ENCODE assay signal across 16 cellular contexts in the genomic region with DNA sequence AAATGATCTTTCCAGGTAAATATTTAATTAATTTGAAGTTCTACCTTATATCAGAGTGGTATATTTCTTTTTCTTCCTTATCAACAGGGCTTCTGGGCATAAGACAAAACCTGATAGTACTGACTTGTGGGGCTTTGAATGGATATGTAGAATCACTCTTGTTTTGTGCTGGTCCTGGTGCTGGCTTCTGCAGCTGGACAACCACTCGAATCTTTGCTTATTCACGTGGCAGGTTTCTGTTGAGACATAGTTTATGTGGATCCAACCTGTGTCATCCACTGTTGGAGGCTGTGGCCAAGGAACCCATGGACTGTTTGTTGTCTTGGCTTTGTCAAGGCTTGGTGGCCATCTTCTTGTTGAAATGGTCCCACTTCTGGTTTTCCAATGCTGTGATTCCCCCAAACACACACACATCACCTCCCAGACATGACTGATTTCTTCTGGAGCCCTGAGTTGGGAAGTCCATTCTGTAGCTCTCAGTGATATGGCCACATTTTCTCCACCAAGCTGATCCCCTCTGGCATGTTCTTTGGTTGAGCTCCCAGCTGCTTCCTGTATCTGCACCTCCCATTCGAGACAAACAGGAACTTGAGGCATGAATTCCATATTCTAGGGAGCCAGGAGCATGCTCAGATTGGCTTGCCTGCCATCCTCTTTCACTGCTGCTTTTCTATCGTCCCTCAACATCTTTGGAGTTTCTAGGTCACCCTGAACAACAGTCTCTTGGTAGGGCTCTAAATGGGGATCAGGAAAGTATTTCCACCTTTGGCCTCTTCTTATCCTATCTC. TPM values are rescaled to one million over a fixed set of nuclear protein-coding genes. Genes with fewer than 3 reads are reported as not detected.
DNase-seq lines count a peak whose midpoint lies in the region; ATAC-seq, FAIRE-seq and TF ChIP-seq lines count a peak whose summit lies in the region.
"Had no signal": no experiment of that assay in that cellular context is flagged by ENCODE, and none has a peak within 500 bp of the region (broad histone marks: within the 10 kb centered on the region; RNA-seq: fewer than 3 reads in every experiment).

No MANE protein-coding gene starts in this region.

- H3K27ac Mint-ChIP-seq in dendritic cell treated with granulocyte-macrophage colony-stimulating factor and Interleukin-4, amounts not matched to agents 40 ng/mL and 50 ng/mL, for 4 days: peak overlapping the region; percentile 55
- no peak overlapping the region for H3K27ac Mint-ChIP-seq in progenitor cell of endocrine pancreas
- H3K27ac Mint-ChIP-seq: H9, IgD-negative memory B cell had no signal

- H3K36me3 ChIP-seq in parathyroid adenoma (ENCODE audit: control insufficient read depth, insufficient read depth, low read length): no peaks in the 10 kb centered on the region
- H3K36me3 ChIP-seq: BLaER1 had no signal

- H3K9me3 ChIP-seq in parathyroid adenoma (ENCODE audit: control insufficient read depth, low read length): no peaks in the 10 kb centered on the region
- H3K9me3 ChIP-seq: BLaER1 had no signal

- peaks cover 52% of the 10 kb centered on the region for H3K4me1 ChIP-seq in parathyroid adenoma
- H3K4me1 ChIP-seq: BLaER1 had no signal

- H2AFZ ChIP-seq in parathyroid adenoma: peak overlapping the region; percentile 8
- H2AFZ ChIP-seq: GM23248 had no signal

- DNase-seq in Right ventricle myocardium superior (no peak), Right ventricle myocardium inferior (ENCODE audit: missing footprints) (no peak), H54 (ENCODE audit: insufficient read length, low spot score) (no peak), progenitor cell of endocrine pancreas (ENCODE audit: low spot score, unreplicated experiment) (no peak)
- DNase-seq in activated CD4-positive, alpha-beta T cell treated with anti-CD3 and anti-CD28 coated beads for 1 hour: no peak
- DNase-seq: 8988T, AML-193, DMS 273 treated with DMSO at 0.1 percent for 48 hours, GM23248, H9 had no signal

- H3K9ac ChIP-seq in parathyroid adenoma: no peak overlapping the region
- H3K9ac ChIP-seq: BLaER1, GM23248 had no signal

- peaks cover 45% of the 10 kb centered on the region for H3K4me1 Mint-ChIP-seq in dendritic cell treated with granulocyte-macrophage colony-stimulating factor and Interleukin-4, amounts not matched to agents 40 ng/mL and 50 ng/mL, for 4 days (ENCODE audit: low read depth)
- no peaks in the 10 kb centered on the region for H3K4me1 Mint-ChIP-seq in progenitor cell of endocrine pancreas (ENCODE audit: low read depth)
- H3K4me1 Mint-ChIP-seq: IgD-negative memory B cell had no signal

- H3K27me3 Mint-ChIP-seq in dendritic cell treated with granulocyte-macrophage colony-stimulating factor and Interleukin-4, amounts not matched to agents 40 ng/mL and 50 ng/mL, for 4 days: no peaks in the 10 kb centered on the region
- H3K27me3 Mint-ChIP-seq in progenitor cell of endocrine pancreas: peaks cover 8% of the 10 kb centered on the region

- TF ChIP-seq POLR2A in H54 (IDR thresholded peaks at IDR 0.05; ENCODE audit: low read depth, low read length): no peak

- no peak for FAIRE-seq in H54 (lab: Jason Lieb, UNC)

- peaks cover 8% of the 10 kb centered on the region for H3K9me3 Mint-ChIP-seq in dendritic cell treated with granulocyte-macrophage colony-stimulating factor and Interleukin-4, amounts not matched to agents 40 ng/mL and 50 ng/mL, for 4 days
- no peaks in the 10 kb centered on the region for H3K9me3 Mint-ChIP-seq in progenitor cell of endocrine pancreas (ENCODE audit: low read depth)
- H3K9me3 Mint-ChIP-seq: H9 had no signal

- H3K4me3 Mint-ChIP-seq in dendritic cell treated with granulocyte-macrophage colony-stimulating factor and Interleukin-4, amounts not matched to agents 40 ng/mL and 50 ng/mL, for 4 days: no peak overlapping the region
- no peak overlapping the region for H3K4me3 Mint-ChIP-seq in progenitor cell of endocrine pancreas (ENCODE audit: low read depth)
- H3K4me3 Mint-ChIP-seq: H9, IgD-negative memory B cell had no signal

- H3K36me3 Mint-ChIP-seq in dendritic cell treated with granulocyte-macrophage colony-stimulating factor and Interleukin-4, amounts not matched to agents 40 ng/mL and 50 ng/mL, for 4 days (ENCODE audit: low read depth): no peaks in the 10 kb centered on the region
- H3K36me3 Mint-ChIP-seq in progenitor cell of endocrine pancreas (ENCODE audit: insufficient read depth): no peaks in the 10 kb centered on the region
- H3K36me3 Mint-ChIP-seq: IgD-negative memory B cell had no signal

- ATAC-seq in Right ventricle myocardium superior (ENCODE audit: poor library complexity): peak; percentile 20
- ATAC-seq in Right ventricle myocardium inferior: no peak

- H3K79me2 ChIP-seq in parathyroid adenoma: no peaks in the 10 kb centered on the region

- intact Hi-C loops in Right ventricle myocardium superior (cut with DNase I): no loop called here
- intact Hi-C loops in Right ventricle myocardium inferior (cut with DNase I): no loop called here
- intact Hi-C loops in dendritic cell treated with granulocyte-macrophage colony-stimulating factor and Interleukin-4, amounts not matched to agents 40 ng/mL and 50 ng/mL, for 4 days (cut with micrococcal nuclease): no loop called here

- no peak overlapping the region for H3K4me3 ChIP-seq in parathyroid adenoma (ENCODE audit: low read depth, low read length)
- H3K4me3 ChIP-seq: BLaER1, GM23248 had no signal

- H3K27ac ChIP-seq in parathyroid adenoma: no peak overlapping the region
- H3K27ac ChIP-seq: BLaER1, GM23248 had no signal

- H3K4me2 ChIP-seq in parathyroid adenoma (ENCODE audit: low read length): no peak overlapping the region
- H3K4me2 ChIP-seq: BLaER1 had no signal

- TF ChIP-seq CTCF in parathyroid adenoma (IDR thresholded peaks at IDR 0.05): no peak
- TF ChIP-seq CTCF in progenitor cell of endocrine pancreas (IDR thresholded peaks at IDR 0.05; ENCODE audit: unreplicated experiment): no peak

- H3K27me3 ChIP-seq in parathyroid adenoma (ENCODE audit: control insufficient read depth, insufficient read depth, low read length): no peaks in the 10 kb centered on the region
- H3K27me3 ChIP-seq: BLaER1 had no signal

RNA-seq across cellular contexts. Expression of a gene that starts 19.5 kb away (rescaled TPM):
- not detected for total RNA-seq in Right ventricle myocardium superior
- not detected for total RNA-seq in Right ventricle myocardium inferior
- not detected in 2 replicates for total RNA-seq in progenitor cell of endocrine pancreas
- total RNA-seq: Daoy, GM23248, H9, HT-29 had no signal

RNA-seq across cellular contexts. Expression of a gene that starts 53.9 kb away (rescaled TPM):
- not detected for total RNA-seq in Right ventricle myocardium superior
- not detected for total RNA-seq in Right ventricle myocardium inferior
- total RNA-seq in progenitor cell of endocrine pancreas: not detected in 2 replicates
- total RNA-seq: Daoy, GM23248, H9, HT-29 had no signal
